Comparison of ENCODE assay signal across 7 cellular contexts in genomic region chr11:76783294-76783900, GRCh38. TPM values are rescaled to one million over a fixed set of nuclear protein-coding genes. Genes with fewer than 3 reads are reported as not detected.
DNase-seq lines count a peak whose midpoint lies in the region; ATAC-seq and TF ChIP-seq lines count a peak whose summit lies in the region.

Gene TSKU, plus strand, starts transcription at chr11:76783356. Its CDS starts 12,261 bp downstream, at chr11:76795617.

- POLR2A ChIA-PET in Panc1 (lab: Charles Lee): no interaction called here

- no peak for TF ChIP-seq CTCF in GM23338 (conservative IDR thresholded peaks at IDR 0.05; ENCODE audit: low read depth in 2 of 2)
- no peak for TF ChIP-seq CTCF in Panc1 (IDR thresholded peaks at IDR 0.05)

- peak within 1 kb of the TSS; percentile 89 for H3K4me3 Mint-ChIP-seq in GM23338

- BruUV-seq in Panc1 (replicated peaks; lab: Mats Ljungman, UMichigan): no TSS peak

- CTCF ChIA-PET in Panc1 (lab: Charles Lee): interaction anchor here (0.6 kb wide), 1 partner anchor 49 kb away, joined by 3 read pairs; no protein-coding TSS in a partner anchor

- H3K27me3 ChIP-seq in GM23338 (ENCODE audit: insufficient read depth) (no peaks in the 10 kb centered on the region), Panc1 (ENCODE audit: control insufficient read depth, insufficient read depth, low read length) (no peaks in the 10 kb centered on the region), ectodermal cell (ENCODE audit: control insufficient read depth, insufficient read depth, low read length, poor library complexity, severe bottlenecking) (no peaks in the 10 kb centered on the region), muscle layer of colon (ENCODE audit: control insufficient read depth in 1 of 2, insufficient read depth in 2 of 2, low read length in 2 of 2) (no peaks in the 10 kb centered on the region), aorta (ENCODE audit: control insufficient read depth in 1 of 2, insufficient read depth in 2 of 2, low read length in 1 of 2) (no peaks in the 10 kb centered on the region)

- H3K36me3 Mint-ChIP-seq in GM23338 (ENCODE audit: low read depth): peaks cover 33% of the 10 kb centered on the region

- peaks cover 14% of the 10 kb centered on the region for H3K9me3 Mint-ChIP-seq in GM23338

- WGBS in ectodermal cell, 2 experiments: 0% methylated on average over 78 of the region's 78 CpGs
- 0 to 1% methylated on average over 62 to 78 of the region's 78 CpGs for WGBS in aorta, 2 donors

- H3F3A ChIP-seq in GM23338 (replicated peaks; ENCODE audit: low read depth): peaks cover 8% of the 10 kb centered on the region; the same call in 1 of the 2 replicates

- ATAC-seq in GM23338 (peak; percentile 40), Panc1 (peak; percentile 62), aorta (ENCODE audit: low FRiP score) (peak; percentile 59)

- H3K79me2 ChIP-seq in GM23338 (replicated peaks; ENCODE audit: insufficient read depth): peaks cover 47% of the 10 kb centered on the region

- H3K4me1 ChIP-seq in GM23338 (ENCODE audit: insufficient read depth) (peaks cover 51% of the 10 kb centered on the region), Panc1 (ENCODE audit: control insufficient read depth, insufficient read depth, low read length) (peaks cover 34% of the 10 kb centered on the region), ectodermal cell (ENCODE audit: control insufficient read depth, insufficient read depth, low read length) (peaks cover 41% of the 10 kb centered on the region), muscle layer of colon (ENCODE audit: insufficient read depth, low read length) (peaks cover 10% of the 10 kb centered on the region), aorta (ENCODE audit: control insufficient read depth in 1 of 2, insufficient read depth in 2 of 2, low read length in 2 of 2) (peaks cover 0 to 4% of the 10 kb centered on the region in 2 donors)

- H3K27ac Mint-ChIP-seq in GM23338: peak within 1 kb of the TSS; percentile 95

- H3K4me1 Mint-ChIP-seq in GM23338: peaks cover 55% of the 10 kb centered on the region

- no peaks in the 10 kb centered on the region for H3K9me2 ChIP-seq in GM23338 (ENCODE audit: insufficient read depth)

- in situ Hi-C loops in Panc1 (cut with HindIII; ENCODE audit: low pct_unique_long_range_greater_than_20kb, low sequenced_read_pairs): no loop called here

- H3K27me3 Mint-ChIP-seq in GM23338 (ENCODE audit: insufficient read depth, low read depth, poor library complexity): peaks cover 17% of the 10 kb centered on the region

- H3K36me3 ChIP-seq in GM23338 (ENCODE audit: insufficient read depth): no peaks in the 10 kb centered on the region
- H3K36me3 ChIP-seq in Panc1 (ENCODE audit: control insufficient read depth, insufficient read depth, low read length): no peaks in the 10 kb centered on the region; the same call in 1 of the 2 replicates
- H3K36me3 ChIP-seq in ectodermal cell (ENCODE audit: control insufficient read depth, insufficient read depth, low read length): peaks cover 3% of the 10 kb centered on the region
- no peaks in the 10 kb centered on the region for H3K36me3 ChIP-seq in muscle layer of colon (ENCODE audit: insufficient read depth, low read length)
- no peaks in the 10 kb centered on the region for H3K36me3 ChIP-seq in aorta (ENCODE audit: control insufficient read depth in 1 of 2, insufficient read depth in 2 of 2, low read length in 1 of 2)

- peak within 1 kb of the TSS; percentile 99 for H3K4me2 ChIP-seq in GM23338

- no peaks in the 10 kb centered on the region for H3K9me3 ChIP-seq in Panc1 (ENCODE audit: control insufficient read depth, insufficient read depth, low read depth, low read length)
- H3K9me3 ChIP-seq in ectodermal cell (ENCODE audit: control insufficient read depth, low read length): no peaks in the 10 kb centered on the region
- no peaks in the 10 kb centered on the region for H3K9me3 ChIP-seq in muscle layer of colon (ENCODE audit: low read length)
- no peaks in the 10 kb centered on the region for H3K9me3 ChIP-seq in aorta (ENCODE audit: control insufficient read depth, low read length)

- peak within 1 kb of the TSS; percentile 94 for H2AFZ ChIP-seq in GM23338

- intact Hi-C loops in Panc1 (cut with micrococcal nuclease; ENCODE audit: unreplicated experiment) (no loop called here), aorta (cut with DNase I) (loop anchor here in 1 of 2 donors (5.0 kb wide), 1 partner anchor 36 kb away; no protein-coding TSS in a partner anchor), head of caudate nucleus (cut with DNase I) (no loop called here)

- no peak within 1 kb of the TSS for H3K9ac ChIP-seq in muscle layer of colon (ENCODE audit: low read length)

- H3K4me3 ChIP-seq in GM23338 (peak within 1 kb of the TSS; percentile 94), Panc1 (ENCODE audit: low read depth in 2 of 2, low read length in 2 of 2) (peak within 1 kb of the TSS; percentile 76 to 78), ectodermal cell (ENCODE audit: insufficient read depth, low read depth, low read length) (peak within 1 kb of the TSS; percentile 76), muscle layer of colon (ENCODE audit: low read depth in 1 of 2, low read length in 2 of 2) (peak within 1 kb of the TSS; percentile 79), aorta (ENCODE audit: low read length in 2 of 2) (peak within 1 kb of the TSS; percentile 83 to 97)

- H3K27ac ChIP-seq in GM23338 (ENCODE audit: low read depth) (peak within 1 kb of the TSS; percentile 96), Panc1 (ENCODE audit: low read length) (peak within 1 kb of the TSS; percentile 81), ectodermal cell (ENCODE audit: insufficient read depth, low read depth, low read length, poor library complexity, severe bottlenecking) (peak within 1 kb of the TSS; percentile 90), muscle layer of colon (ENCODE audit: low read depth, low read length) (peak within 1 kb of the TSS; percentile 82), aorta (ENCODE audit: low read depth in 1 of 2, low read length in 2 of 2) (peak within 1 kb of the TSS; percentile 59 to 87)

- DNase-seq in GM23338 (ENCODE audit: low spot score): peak; percentile 82
- no peak for DNase-seq in Panc1 (ENCODE audit: low read depth, low spot score)
- DNase-seq in aorta: no peak
- DNase-seq in head of caudate nucleus: no peak
- no peak for DNase-seq in NCI-H128 (lab: John Stamatoyannopoulos, UW; ENCODE audit: unreplicated experiment)

- H4K20me1 ChIP-seq in GM23338 (replicated peaks; ENCODE audit: insufficient read depth): peaks cover 31% of the 10 kb centered on the region

TF ChIP-seq in GM23338, 12 proteins besides CTCF, POLR2A, EP300 and RAD21:
- no peak for TF ChIP-seq ZNF331 (CRISPR knock-in tag; IDR thresholded peaks at IDR 0.05; ENCODE audit: low read depth)
TF ChIP-seq in GM23338: peak in this region for 0.

RNA-seq across cellular contexts. Expression of gene TSKU, which starts in this region (rescaled TPM):
- 31.1 and 33.8 TPM in 2 replicates for total RNA-seq in GM23338 (2014; rRNA removed; shearing (Covaris generic))
- polyA plus RNA-seq in GM23338 (2016; fragmentation: Nextera tagmentation; extraction: Ambion mirVana): 9.0 and 11.7 TPM in 2 replicates
- total RNA-seq in Panc1 (2021; ENCODE audit: unreplicated experiment): 31.4 TPM
- 44.7 TPM for polyA plus RNA-seq in Panc1 (2012; ENCODE audit: insufficient read length)
- 19.6 TPM for polyA plus RNA-seq in ectodermal cell (2013, experiment 1 of 4)
- 24.2 TPM for polyA plus RNA-seq in ectodermal cell (2013, experiment 2 of 4)
- 22.0 TPM for polyA plus RNA-seq in ectodermal cell (2013, experiment 3 of 4)
- 24.2 TPM for polyA plus RNA-seq in ectodermal cell (2013, experiment 4 of 4)
- total RNA-seq in aorta: 10 to 100 TPM; 27.5 to 31.5 TPM
- polyA plus RNA-seq in aorta: 10 to 100 TPM in 1 of 2 donors, 1 to 10 TPM in 1; 5.2 to 10.0 TPM
